In genomic region chr7:23474829-23475578, GRCh38 we compare ENCODE assay signal across 8 cellular contexts. TPM values are rescaled to one million over a fixed set of nuclear protein-coding genes. Genes with fewer than 3 reads are reported as not detected.
A peak's percentile ranks its signal among the peaks of the same experiment; 100 is the strongest.
DNase-seq lines count a peak whose midpoint lies in the region; ATAC-seq and TF ChIP-seq lines count a peak whose summit lies in the region.

No MANE protein-coding gene starts in this region.

- no peaks in the 10 kb centered on the region for H3K79me1 ChIP-seq in mesenchymal stem cell (replicated peaks; ENCODE audit: low read length, poor library complexity, severe bottlenecking)

- no peak overlapping the region for H2BK15ac ChIP-seq in mesenchymal stem cell (ENCODE audit: low read depth, poor library complexity, severe bottlenecking)

- H2BK5ac ChIP-seq in mesenchymal stem cell (ENCODE audit: low read depth, low read length, poor library complexity, severe bottlenecking) = no peak overlapping the region

- TF ChIP-seq CTCF in CD14-positive monocyte (IDR thresholded peaks at IDR 0.05) = no peak
- no peak for TF ChIP-seq CTCF in sigmoid colon (IDR thresholded peaks at IDR 0.05)

- H3K36me3 ChIP-seq in mesenchymal stem cell (ENCODE audit: control insufficient read depth in 1 of 2, insufficient read depth in 2 of 2, low read depth in 1 of 2, low read length in 2 of 2) (no peaks in the 10 kb centered on the region), sigmoid colon (no peaks in the 10 kb centered on the region)

- peaks cover 0 to 36% (median 23%) of the 10 kb centered on the region in 7 donors for H3K9me3 Mint-ChIP-seq in CD14-positive monocyte
- H3K9me3 Mint-ChIP-seq in activated T-helper 17 cell treated with anti-CD3 and anti-CD28 coated beads, Interleukin-2, amount 50 U/mL, for 72 hours = no peaks in the 10 kb centered on the region

- no peak overlapping the region for H3K9ac ChIP-seq in mesenchymal stem cell (ENCODE audit: low read length)

- H3K23ac ChIP-seq in mesenchymal stem cell (ENCODE audit: low read length in 2 of 2) = no peak overlapping the region

- no peak for TF ChIP-seq EP300 in sigmoid colon (IDR thresholded peaks at IDR 0.05)

- H3K27ac Mint-ChIP-seq in CD14-positive monocyte = peak overlapping the region in 3 of 7 donors; percentile 18 to 68 (median 34)
- H3K27ac Mint-ChIP-seq in activated T-helper 17 cell treated with anti-CD3 and anti-CD28 coated beads, Interleukin-2, amount 50 U/mL, for 72 hours = no peak overlapping the region

- H3K27me3 Mint-ChIP-seq in CD14-positive monocyte (ENCODE audit: low read depth in 3 of 3) = peaks cover 72 to 83% (median 77%) of the 10 kb centered on the region in 3 donors
- peaks cover 57% of the 10 kb centered on the region for H3K27me3 Mint-ChIP-seq in activated T-helper 17 cell treated with anti-CD3 and anti-CD28 coated beads, Interleukin-2, amount 50 U/mL, for 72 hours

- H2BK120ac ChIP-seq in mesenchymal stem cell (ENCODE audit: low read depth, low read length) = peak overlapping the region; percentile 42

- H4K91ac ChIP-seq in mesenchymal stem cell (ENCODE audit: low read length) = no peak overlapping the region

- CTCF ChIA-PET in HEK293T (lab: Yijun Ruan, JAX) = interaction anchor here (0.7 kb wide), 2 partner anchors 201 to 1627 kb away, joined by 3 read pairs; no protein-coding TSS in a partner anchor

- DNase-seq in CD14-positive monocyte (ENCODE audit: low spot score) (no peak), HEK293T (ENCODE audit: extremely low spot score) (no peak), mesenchymal stem cell (no peak), ACHN (no peak), hepatic stellate cell (ENCODE audit: low spot score) (no peak), CD1c-positive myeloid dendritic cell (ENCODE audit: extremely low spot score) (no peak), sigmoid colon (no peak)

- H3K4me1 Mint-ChIP-seq in CD14-positive monocyte = peaks cover 32% of the 10 kb centered on the region
- peaks cover 9% of the 10 kb centered on the region for H3K4me1 Mint-ChIP-seq in activated T-helper 17 cell treated with anti-CD3 and anti-CD28 coated beads, Interleukin-2, amount 50 U/mL, for 72 hours

- H3K27me3 ChIP-seq in mesenchymal stem cell (ENCODE audit: control insufficient read depth in 1 of 2, insufficient read depth in 1 of 2, low read length in 2 of 2) (peaks cover 0 to 95% of the 10 kb centered on the region in 2 experiments), sigmoid colon (peaks cover 67 to 100% (median 97%) of the 10 kb centered on the region in 3 donors)

- no peak overlapping the region for H3K18ac ChIP-seq in mesenchymal stem cell (ENCODE audit: low read depth in 1 of 2, low read length in 2 of 2)

- intact Hi-C loops in CD14-positive monocyte (cut with micrococcal nuclease) = loop anchor here in 1 of 2 donors (5.0 to 10.0 kb wide), 2 partner anchors 60 to 293 kb away; partner anchors contain the start of genes NUP42 and TRA2A
- intact Hi-C loops in sigmoid colon (cut with DNase I) = loop anchor here (5.0 to 10.0 kb wide), 4 partner anchors 60 to 1100 kb away; partner anchors contain the start of genes NUP42, PALS2 and TRA2A

- POLR2A ChIA-PET in HEK293T (lab: Yijun Ruan, JAX) = interaction anchor here (0.7 to 3.3 kb wide), 8 partner anchors 8 to 204 kb away, joined by 3 to 31 read pairs (median 4); no protein-coding TSS in a partner anchor

- H3K27ac ChIP-seq in mesenchymal stem cell (ENCODE audit: low read length, poor library complexity, severe bottlenecking) = peak overlapping the region; percentile 34
- H3K27ac ChIP-seq in sigmoid colon = no peak overlapping the region

- no peak overlapping the region for H3K4ac ChIP-seq in mesenchymal stem cell (ENCODE audit: low read depth in 1 of 2, low read length in 2 of 2)

- H2AFZ ChIP-seq in mesenchymal stem cell (ENCODE audit: low read depth, low read length) = peak overlapping the region; percentile 94

- no peaks in the 10 kb centered on the region for H3K9me3 ChIP-seq in mesenchymal stem cell (ENCODE audit: control insufficient read depth, low read length)
- no peaks in the 10 kb centered on the region for H3K9me3 ChIP-seq in sigmoid colon

- peak overlapping the region; percentile 78 to 90 for H3K4me3 Mint-ChIP-seq in CD14-positive monocyte
- H3K4me3 Mint-ChIP-seq in activated T-helper 17 cell treated with anti-CD3 and anti-CD28 coated beads, Interleukin-2, amount 50 U/mL, for 72 hours = peak overlapping the region; percentile 63

- no peak for ATAC-seq in activated T-helper 17 cell treated with anti-CD3 and anti-CD28 coated beads, Interleukin-2, amount 50 U/mL, for 72 hours (replicated peaks)

- peak overlapping the region; percentile 99 for H3K4me2 ChIP-seq in mesenchymal stem cell (ENCODE audit: low read length, poor library complexity, severe bottlenecking)

- TF ChIP-seq POLR2A in sigmoid colon (IDR thresholded peaks at IDR 0.05) = no peak

- no peak overlapping the region for H2BK12ac ChIP-seq in mesenchymal stem cell (ENCODE audit: low read length in 2 of 2)

- H4K8ac ChIP-seq in mesenchymal stem cell (ENCODE audit: low read length) = no peak overlapping the region

- peak overlapping the region; percentile 61 to 79 for H3K4me3 ChIP-seq in mesenchymal stem cell (ENCODE audit: insufficient read depth in 1 of 2, low read depth in 1 of 2, low read length in 2 of 2)
- H3K4me3 ChIP-seq in sigmoid colon = no peak overlapping the region

- H2AK5ac ChIP-seq in mesenchymal stem cell (ENCODE audit: low read length, severe bottlenecking) = no peak overlapping the region

- peaks cover 4 to 18% of the 10 kb centered on the region in 2 donors for H3K36me3 Mint-ChIP-seq in CD14-positive monocyte
- H3K36me3 Mint-ChIP-seq in activated T-helper 17 cell treated with anti-CD3 and anti-CD28 coated beads, Interleukin-2, amount 50 U/mL, for 72 hours (ENCODE audit: low read depth) = peaks cover 14% of the 10 kb centered on the region

- in situ Hi-C loops in ACHN (cut with HindIII; ENCODE audit: low pct_ligation_motif_present, low pct_unique_long_range_greater_than_20kb, low sequenced_read_pairs) = no loop called here

- no peak overlapping the region for H3K14ac ChIP-seq in mesenchymal stem cell (ENCODE audit: low read length in 2 of 2)

- H3K4me1 ChIP-seq in mesenchymal stem cell (ENCODE audit: control insufficient read depth, insufficient read depth, low read depth, low read length) = peaks cover 3% of the 10 kb centered on the region
- H3K4me1 ChIP-seq in sigmoid colon = peaks cover 0 to 30% (median 29%) of the 10 kb centered on the region in 4 donors

- WGBS in mesenchymal stem cell = 0% methylated on average over 13 of the region's 15 CpGs
- 4 to 5% methylated on average over 15 of the region's 15 CpGs for whole genome bisulfite sequencing in sigmoid colon, 2 donors

TF ChIP-seq in HEK293T, 16 proteins besides CTCF, POLR2A, EP300 and RAD21:
- TF ChIP-seq L3MBTL2 (conservative IDR thresholded peaks at IDR 0.05) = 0 out of 2 replicates have a peak, but pooled peaks have one; percentile 41
- no peak for TF ChIP-seq SUZ12 (IDR thresholded peaks at IDR 0.05)
- no peak for TF ChIP-seq ARNT (IDR thresholded peaks at IDR 0.05)

RNA-seq across cellular contexts. Expression of gene IGF2BP3, which starts 4.7 kb away (rescaled TPM):
- 1 to 10 TPM; 3.2 to 5.3 TPM for polyA plus RNA-seq in CD14-positive monocyte
- under 1 TPM; 0.42 to 0.67 TPM for total RNA-seq in activated T-helper 17 cell treated with anti-CD3 and anti-CD28 coated beads, Interleukin-2, amount 50 U/mL, for 72 hours
- polyA plus RNA-seq in mesenchymal stem cell (2013, experiment 1 of 2) = 122 TPM
- polyA plus RNA-seq in mesenchymal stem cell (2013, experiment 2 of 2) = 117 TPM
- total RNA-seq in sigmoid colon = 1 to 10 TPM in 3 of 4 donors, under 1 TPM in 1; under 0.01 to 1.9 (median 1.4) TPM
- 1 to 10 TPM in 1 of 3 donors, not detected in 2; 1.2 TPM for polyA plus RNA-seq in sigmoid colon

RNA-seq across cellular contexts. Expression of gene TRA2A, which starts 56.8 kb away (rescaled TPM):
- polyA plus RNA-seq in CD14-positive monocyte = 10 to 100 TPM; 31.2 to 46.6 TPM
- 100 to 1,000 TPM; 116 to 127 TPM for total RNA-seq in activated T-helper 17 cell treated with anti-CD3 and anti-CD28 coated beads, Interleukin-2, amount 50 U/mL, for 72 hours
- 48.0 TPM for polyA plus RNA-seq in mesenchymal stem cell (2013, experiment 1 of 2)
- 49.3 TPM for polyA plus RNA-seq in mesenchymal stem cell (2013, experiment 2 of 2)
- total RNA-seq in sigmoid colon = 10 to 100 TPM; 37.0 to 84.5 (median 42.2) TPM
- polyA plus RNA-seq in sigmoid colon = 10 to 100 TPM; 34.2 to 57.7 (median 46.9) TPM

Comparison
In these comparisons a context has a peak if more than half of its experiments do, and no peak if none do; other contexts are left out.
1. H3K4me3 ChIP-seq: peak in mesenchymal stem cell (2 of 2); none in sigmoid colon (0 of 4).